In the genomic region with DNA sequence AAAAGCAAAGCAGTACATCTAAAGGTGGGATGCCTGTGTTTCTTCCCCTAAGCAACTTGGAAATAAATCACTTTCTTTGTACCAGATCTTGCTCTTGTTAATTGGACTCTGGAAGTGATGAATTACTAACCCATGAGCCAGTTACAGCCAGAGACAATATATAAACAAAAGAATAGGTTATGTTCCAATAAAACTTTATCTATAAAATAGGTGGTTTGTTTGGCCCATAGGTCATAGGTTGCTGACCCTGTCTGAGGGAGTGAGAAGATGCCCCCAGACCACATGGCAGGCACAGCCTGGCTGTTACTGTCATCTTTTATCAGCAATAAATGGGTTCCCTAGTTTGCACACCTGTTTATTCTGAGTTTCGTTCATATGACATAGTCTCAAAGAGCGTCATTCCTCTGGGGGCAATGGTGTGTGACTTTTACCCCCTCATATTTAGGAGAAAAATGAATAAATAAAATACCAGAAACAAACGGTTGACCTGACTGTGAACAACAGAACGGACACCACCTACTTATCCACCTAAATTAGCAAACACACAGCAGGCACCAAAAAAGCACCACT, we compare ENCODE assay signal across 22 cellular contexts. TPM values are rescaled to one million over a fixed set of nuclear protein-coding genes. Genes with fewer than 3 reads are reported as not detected.
DNase-seq lines count a peak whose midpoint lies in the region; ATAC-seq and TF ChIP-seq lines count a peak whose summit lies in the region.
"Had no signal": no experiment of that assay in that cellular context is flagged by ENCODE, and none has a peak within 500 bp of the region (broad histone marks: within the 10 kb centered on the region; RNA-seq: fewer than 3 reads in every experiment).

No MANE protein-coding gene starts in this region.

- H3K27ac Mint-ChIP-seq in activated B cell treated with CpG ODN at 0.5 μM for 24 hours, result peak overlapping the region; percentile 46

- H3K9me3 ChIP-seq in BLaER1 (peaks cover 19% of the 10 kb centered on the region), HEK293 (ENCODE audit: control insufficient read depth, insufficient read depth, low read depth, low read length) (no peaks in the 10 kb centered on the region), mucosa of stomach (ENCODE audit: control insufficient read depth, low read length) (no peaks in the 10 kb centered on the region), SK-N-SH (no peaks in the 10 kb centered on the region)
- H3K9me3 ChIP-seq: MG63, spleen, upper lobe of right lung had no signal

- TF ChIP-seq EP300 in SK-N-SH (IDR thresholded peaks at IDR 0.05; ENCODE audit: borderline replicate concordance in 1 of 2, low read depth in 1 of 2, low read length in 1 of 2), result no peak

- H3K36me3 ChIP-seq in BLaER1, result peaks cover 30% of the 10 kb centered on the region
- peaks cover 0 to 18% of the 10 kb centered on the region in 2 experiments; a peak in 2 of 3 replicates for H3K36me3 ChIP-seq in HEK293 (ENCODE audit: control insufficient read depth in 2 of 2, insufficient read depth in 1 of 2, low read length in 2 of 2)
- peaks cover under 1% of the 10 kb centered on the region for H3K36me3 ChIP-seq in mucosa of stomach (ENCODE audit: control insufficient read depth, insufficient read depth, low read length)
- no peaks in the 10 kb centered on the region for H3K36me3 ChIP-seq in SK-N-SH (replicated peaks in 1 of 2; ENCODE audit: control insufficient read depth in 1 of 2, insufficient read depth in 2 of 2, low read length in 1 of 2)
- H3K36me3 ChIP-seq: MG63 had no signal

- no peaks in the 10 kb centered on the region for H3K79me2 ChIP-seq in SK-N-SH (ENCODE audit: insufficient read depth)

- H3K9ac ChIP-seq in BLaER1 (peak overlapping the region; percentile 63; the same call in 1 of the 2 replicates), mucosa of stomach (ENCODE audit: low read length) (peak overlapping the region; percentile 7), SK-N-SH (no peak overlapping the region)

- peak overlapping the region; percentile 50; the same call in 1 of the 2 replicates for H3K4me3 ChIP-seq in BLaER1
- H3K4me3 ChIP-seq in HEK293 (ENCODE audit: low read depth, low read length), result no peak overlapping the region
- no peak overlapping the region for H3K4me3 ChIP-seq in mucosa of stomach (ENCODE audit: low read length)
- no peak overlapping the region for H3K4me3 ChIP-seq in SK-N-SH (ENCODE audit: low read depth in 2 of 2, low read length in 1 of 2)
- H3K4me3 ChIP-seq: MG63, spleen, upper lobe of right lung had no signal

- TF ChIP-seq CTCF in HEK293 (tag by site-specific recombination; IDR thresholded peaks at IDR 0.05) (no peak), activated B cell treated with CpG ODN at 0.5 μM for 24 hours (IDR thresholded peaks at IDR 0.05) (no peak), SK-N-SH (IDR thresholded peaks at IDR 0.05) (no peak)

- TF ChIP-seq RAD21 in SK-N-SH (IDR thresholded peaks at IDR 0.05; ENCODE audit: low read length), result no peak

- no peaks in the 10 kb centered on the region for H3F3A ChIP-seq in SK-N-SH (replicated peaks; ENCODE audit: insufficient read depth)

- peaks cover 13% of the 10 kb centered on the region for H3K36me3 Mint-ChIP-seq in activated B cell treated with CpG ODN at 0.5 μM for 24 hours (ENCODE audit: low read depth)

- DNase-seq in activated B cell treated with CpG ODN at 0.5 μM for 24 hours (no peak), AML-193 (lab: John Stamatoyannopoulos, UW) (no peak), SK-N-SH (no peak), NCI-H2081 (lab: John Stamatoyannopoulos, UW) (no peak)
- DNase-seq: ACHN; activated CD4-positive, alpha-beta T cell treated with anti-CD3 and anti-CD28 coated beads for 48 hours; activated gamma-delta T cell treated with Interleukin-2 at 50 U/mL for 16 hours; activated T-cell treated with anti-CD3 and anti-CD28 coated beads, Interleukin-2, amount 50 U/mL, for 1 hour; C1 segment of cervical spinal cord; IMR-90; kidney; MG63; NCI-H1417; NCI-H2081 treated with DMSO at 0.1 percent for 48 hours; NCI-H774; right cardiac atrium; spleen; upper lobe of right lung had no signal

- WGBS in SK-N-SH (ENCODE audit: low lambda C conversion rate), result 87% methylated on average over 4 of the region's 4 CpGs

- H3K4me3 Mint-ChIP-seq in activated B cell treated with CpG ODN at 0.5 μM for 24 hours, result no peak overlapping the region

- H3K9me2 ChIP-seq in SK-N-SH, result no peaks in the 10 kb centered on the region

- H3K27ac ChIP-seq in BLaER1, result peak overlapping the region; percentile 73
- H3K27ac ChIP-seq in HEK293 (ENCODE audit: extremely low read depth, low read depth, low read length), result no peak overlapping the region
- H3K27ac ChIP-seq in SK-N-SH (ENCODE audit: low read depth in 2 of 2, low read length in 1 of 2), result no peak overlapping the region
- H3K27ac ChIP-seq: upper lobe of right lung had no signal

- H3K4me1 ChIP-seq in BLaER1 (peaks cover 56% of the 10 kb centered on the region), HEK293 (ENCODE audit: control insufficient read depth, insufficient read depth, low read length) (peaks cover 2% of the 10 kb centered on the region; the same call in 1 of the 2 replicates), mucosa of stomach (ENCODE audit: control insufficient read depth, insufficient read depth, low read length) (peaks cover 19% of the 10 kb centered on the region), SK-N-SH (ENCODE audit: control insufficient read depth in 1 of 2, insufficient read depth in 2 of 2, low read depth in 1 of 2, low read length in 1 of 2) (no peaks in the 10 kb centered on the region)

- H3K27me3 Mint-ChIP-seq in activated B cell treated with CpG ODN at 0.5 μM for 24 hours, result no peaks in the 10 kb centered on the region

- intact Hi-C loops in activated B cell treated with CpG ODN at 0.5 μM for 24 hours (cut with micrococcal nuclease), result no loop called here

- no peaks in the 10 kb centered on the region for H3K9me3 Mint-ChIP-seq in activated B cell treated with CpG ODN at 0.5 μM for 24 hours

- POLR2A ChIA-PET in HEK293 (lab: Yijun Ruan, JAX), result no interaction called here
- POLR2A ChIA-PET in activated B cell treated with CpG ODN at 0.5 μM for 24 hours (lab: Charles Lee), result interaction anchor here (1.4 kb wide), 1 partner anchor 11 kb away, joined by 5 read pairs; a partner anchor contains a TSS
- POLR2A ChIA-PET in SK-N-SH (lab: Yijun Ruan, JAX), result no interaction called here

- H3K27me3 ChIP-seq in BLaER1 (no peaks in the 10 kb centered on the region), mucosa of stomach (ENCODE audit: control insufficient read depth, insufficient read depth, low read length) (no peaks in the 10 kb centered on the region), SK-N-SH (ENCODE audit: insufficient read depth) (no peaks in the 10 kb centered on the region)
- H3K27me3 ChIP-seq: MG63, spleen, upper lobe of right lung had no signal

- H3K4me2 ChIP-seq in BLaER1 (peak overlapping the region; percentile 79), SK-N-SH (no peak overlapping the region)

- H4K20me1 ChIP-seq in BLaER1, result no peaks in the 10 kb centered on the region
- no peaks in the 10 kb centered on the region for H4K20me1 ChIP-seq in SK-N-SH (ENCODE audit: insufficient read depth)

- no peak overlapping the region for H2AFZ ChIP-seq in SK-N-SH (ENCODE audit: low read depth)

- H3K4me1 Mint-ChIP-seq in activated B cell treated with CpG ODN at 0.5 μM for 24 hours, result peaks cover 20% of the 10 kb centered on the region

- ATAC-seq in activated B cell treated with CpG ODN at 0.5 μM for 24 hours (ENCODE audit: low read depth) (no peak), HG02759 (IDR thresholded peaks at IDR 0.05; ENCODE audit: unreplicated experiment) (no peak)
- ATAC-seq: right cardiac atrium had no signal

- CTCF ChIA-PET in HEK293 (lab: Yijun Ruan, JAX) (no interaction called here), activated B cell treated with CpG ODN at 0.5 μM for 24 hours (lab: Charles Lee) (no interaction called here), SK-N-SH (lab: Yijun Ruan, JAX) (no interaction called here)

TF ChIP-seq in HEK293, 187 proteins besides CTCF, POLR2A, EP300 and RAD21:
- TF ChIP-seq FEZF1 (tag by site-specific recombination; IDR thresholded peaks at IDR 0.05) (peak; percentile 17; the same call in 1 of the 2 replicates), ZSCAN30 (tag by site-specific recombination; IDR thresholded peaks at IDR 0.05) (no peak)

TF ChIP-seq in SK-N-SH, 30 proteins besides CTCF, POLR2A, EP300 and RAD21 (continues in another document):
- no peak for TF ChIP-seq NRF1 (IDR thresholded peaks at IDR 0.05; ENCODE audit: low read depth, low read length)
- no peak for TF ChIP-seq JUND (IDR thresholded peaks at IDR 0.05)
- TF ChIP-seq GABPA (IDR thresholded peaks at IDR 0.05; ENCODE audit: low read depth), result no peak
- TF ChIP-seq RFX5 (IDR thresholded peaks at IDR 0.05; ENCODE audit: low read length), result no peak
- TF ChIP-seq FOXM1 (IDR thresholded peaks at IDR 0.05; ENCODE audit: low read depth), result no peak
- TF ChIP-seq FOXJ3 (CRISPR knock-in tag; IDR thresholded peaks at IDR 0.05), result no peak
- no peak for TF ChIP-seq CHD2 (IDR thresholded peaks at IDR 0.05; ENCODE audit: low read length, partially characterized antibody)
- TF ChIP-seq, protein P1, sequence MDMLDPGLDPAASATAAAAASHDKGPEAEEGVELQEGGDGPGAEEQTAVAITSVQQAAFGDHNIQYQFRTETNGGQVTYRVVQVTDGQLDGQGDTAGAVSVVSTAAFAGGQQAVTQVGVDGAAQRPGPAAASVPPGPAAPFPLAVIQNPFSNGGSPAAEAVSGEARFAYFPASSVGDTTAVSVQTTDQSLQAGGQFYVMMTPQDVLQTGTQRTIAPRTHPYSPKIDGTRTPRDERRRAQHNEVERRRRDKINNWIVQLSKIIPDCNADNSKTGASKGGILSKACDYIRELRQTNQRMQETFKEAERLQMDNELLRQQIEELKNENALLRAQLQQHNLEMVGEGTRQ (IDR thresholded peaks at IDR 0.05; ENCODE audit: borderline replicate concordance, low read depth, low read length), result no peak

RNA-seq across cellular contexts. Expression of a gene that starts 10.7 kb away (rescaled TPM):
- 10.3 and 11.8 TPM in 2 replicates for total RNA-seq in activated B cell treated with CpG ODN at 0.5 μM for 24 hours
- 76.3 and 86.4 TPM in 2 replicates for polyA plus RNA-seq in SK-N-SH (2012; rRNA removed)
- polyA plus RNA-seq in SK-N-SH (2012; cell fraction: cytosol; rRNA removed), result 52.6 and 71.0 TPM in 2 replicates
- polyA plus RNA-seq in SK-N-SH (2012; cell fraction: nucleus; rRNA removed), result 57.5 and 80.2 TPM in 2 replicates

RNA-seq across cellular contexts. Expression of a gene that starts 56.4 kb away (rescaled TPM):
- 16.6 and 18.0 TPM in 2 replicates for total RNA-seq in activated B cell treated with CpG ODN at 0.5 μM for 24 hours
- 25.6 and 29.1 TPM in 2 replicates for polyA plus RNA-seq in SK-N-SH (2012; rRNA removed)
- 38.9 and 48.7 TPM in 2 replicates for polyA plus RNA-seq in SK-N-SH (2012; cell fraction: cytosol; rRNA removed)
- 10.3 and 18.0 TPM in 2 replicates for polyA plus RNA-seq in SK-N-SH (2012; cell fraction: nucleus; rRNA removed)
